19 cellular contexts compared by ENCODE assay signal in the genomic region with DNA sequence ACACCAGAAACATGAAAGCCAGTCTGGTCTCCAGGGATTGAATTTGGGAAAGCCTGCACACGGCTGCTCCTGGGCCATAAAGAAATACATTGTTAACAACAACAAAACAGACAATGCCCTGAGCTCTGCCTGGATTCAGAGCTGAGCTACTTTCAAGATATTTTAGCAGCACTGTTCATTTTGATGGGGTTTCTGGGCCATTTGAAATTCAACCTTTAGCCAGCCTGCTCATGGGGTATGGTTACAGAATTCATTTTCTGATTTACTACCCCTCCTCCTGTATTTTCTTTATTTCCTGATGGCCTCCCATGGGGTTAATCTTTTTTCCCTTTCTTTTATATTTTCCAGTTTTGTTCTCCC. TPM values are rescaled to one million over a fixed set of nuclear protein-coding genes. Genes with fewer than 3 reads are reported as not detected.
DNase-seq lines count a peak whose midpoint lies in the region; ATAC-seq and TF ChIP-seq lines count a peak whose summit lies in the region.
"Had no signal": no experiment of that assay in that cellular context is flagged by ENCODE, and none has a peak within 500 bp of the region (broad histone marks: within the 10 kb centered on the region; RNA-seq: fewer than 3 reads in every experiment).

No MANE protein-coding gene starts in this region.

- peak overlapping the region; percentile 28 for H3K27ac Mint-ChIP-seq in nephron progenitor cell
- H3K27ac Mint-ChIP-seq: stimulated activated naive CD8-positive, alpha-beta T cell treated with anti-CD3 and anti-CD28 coated beads, Interleukin-15, Interleukin-2, amounts not matched to agents 100 ng/mL and 50 ng/mL, for 24 hours had no signal

- H3K27ac ChIP-seq in adrenal gland = peak overlapping the region in 4 of 5 donors; percentile 15 to 90 (median 64)
- H3K27ac ChIP-seq in tibial artery = peak overlapping the region; percentile 97 to 99
- H3K27ac ChIP-seq: BLaER1 treated with 17β-estradiol and CSF1 and Interleukin-3, amounts not matched to agents 10 nM and 100 nM; foreskin keratinocyte had no signal

- DNase-seq in adrenal gland (no peak), epithelial cell of proximal tubule (ENCODE audit: low read depth) (no peak), nephron progenitor cell (no peak), tibial artery (peak in 1 of 2 donors; percentile 14), omental fat pad (ENCODE audit: low spot score) (no peak)
- no peak for DNase-seq in activated CD4-positive, alpha-beta T cell treated with anti-CD3 and anti-CD28 coated beads for 4 hours
- DNase-seq: activated CD4-positive, alpha-beta T cell treated with anti-CD3 and anti-CD28 coated beads for 1 hour; activated naive CD4-positive, alpha-beta T cell treated with anti-CD3 and anti-CD28 coated beads, Interleukin-2, amount 50 U/mL, for 16 hours; effector CD8-positive, alpha-beta T cell; foreskin keratinocyte; Kasumi-1; NCI-H1436; NCI-H226; SHP77 treated with DMSO at 0.1 percent for 48 hours; stimulated activated CD4-positive, alpha-beta T cell treated with anti-CD3 and anti-CD28 coated beads, Interleukin-15, amount 100 ng/mL, for 24 hours had no signal

- peaks cover 87% of the 10 kb centered on the region for H3K4me1 Mint-ChIP-seq in nephron progenitor cell

- H3K9me3 ChIP-seq in adrenal gland (replicated peaks in 1 of 3) = no peaks in the 10 kb centered on the region
- no peaks in the 10 kb centered on the region for H3K9me3 ChIP-seq in tibial artery

- peaks cover 28% of the 10 kb centered on the region for H3K36me3 Mint-ChIP-seq in nephron progenitor cell (ENCODE audit: low read depth)

- intact Hi-C loops in adrenal gland (cut with DNase I) = loop anchor here (10.0 kb wide), 2 partner anchors 875 to 885 kb away; no protein-coding TSS in a partner anchor
- intact Hi-C loops in tibial artery (cut with DNase I; ENCODE audit: low total_unique reads) = loop anchor here (10.0 kb wide), 2 partner anchors 1325 to 1675 kb away; no protein-coding TSS in a partner anchor

- peak overlapping the region; percentile 97 for H3K4me3 Mint-ChIP-seq in nephron progenitor cell
- H3K4me3 Mint-ChIP-seq: stimulated activated naive CD8-positive, alpha-beta T cell treated with anti-CD3 and anti-CD28 coated beads, Interleukin-15, Interleukin-2, amounts not matched to agents 100 ng/mL and 50 ng/mL, for 24 hours had no signal

- H3K4me1 ChIP-seq in adrenal gland (replicated peaks in 1 of 2) (peaks cover 15 to 40% of the 10 kb centered on the region in 2 donors), tibial artery (peaks cover 0 to 75% (median 30%) of the 10 kb centered on the region in 4 donors)

- ATAC-seq in GM21723 (IDR thresholded peaks at IDR 0.05; ENCODE audit: unreplicated experiment) (no peak), omental fat pad (ENCODE audit: low FRiP score) (no peak)
- ATAC-seq: foreskin keratinocyte had no signal

- no peaks in the 10 kb centered on the region for H3K9me3 Mint-ChIP-seq in nephron progenitor cell
- H3K9me3 Mint-ChIP-seq: stimulated activated naive CD8-positive, alpha-beta T cell treated with anti-CD3 and anti-CD28 coated beads, Interleukin-15, Interleukin-2, amounts not matched to agents 100 ng/mL and 50 ng/mL, for 24 hours had no signal

- no peak overlapping the region for H3K4me3 ChIP-seq in adrenal gland
- H3K4me3 ChIP-seq in epithelial cell of proximal tubule (ENCODE audit: low read depth, low read length) = peak overlapping the region; percentile 8
- H3K4me3 ChIP-seq in tibial artery = peak overlapping the region; percentile 92 to 97
- H3K4me3 ChIP-seq: BLaER1 treated with 17β-estradiol and CSF1 and Interleukin-3, amounts not matched to agents 10 nM and 100 nM had no signal

- WGBS in adrenal gland, 4 donors = 30 to 57% (median 41%) methylated on average over 1 of the region's 1 CpG

- TF ChIP-seq CTCF in adrenal gland (IDR thresholded peaks at IDR 0.05) (no peak), epithelial cell of proximal tubule (conservative IDR thresholded peaks at IDR 0.05; ENCODE audit: low read depth, low read length) (no peak), nephron progenitor cell (IDR thresholded peaks at IDR 0.05) (no peak), tibial artery (IDR thresholded peaks at IDR 0.05) (no peak), omental fat pad (IDR thresholded peaks at IDR 0.05) (no peak)

- H3K27me3 Mint-ChIP-seq in nephron progenitor cell (ENCODE audit: low read depth, poor library complexity) = peaks cover 58% of the 10 kb centered on the region

- H3K36me3 ChIP-seq in adrenal gland (replicated peaks in 1 of 2) (no peaks in the 10 kb centered on the region), tibial artery (no peaks in the 10 kb centered on the region)
- H3K36me3 ChIP-seq: BLaER1 treated with 17β-estradiol and CSF1 and Interleukin-3, amounts not matched to agents 10 nM and 100 nM had no signal

- TF ChIP-seq POLR2A in adrenal gland (IDR thresholded peaks at IDR 0.05) = no peak

- no peaks in the 10 kb centered on the region for H3K27me3 ChIP-seq in adrenal gland
- no peaks in the 10 kb centered on the region for H3K27me3 ChIP-seq in tibial artery
- H3K27me3 ChIP-seq: foreskin keratinocyte had no signal

RNA-seq across cellular contexts. Expression of a gene that starts 19.4 kb away (rescaled TPM):
- 100 to 1,000 TPM in 2 of 8 donors, 10 to 100 TPM in 6; 22.3 to 113 (median 54.8) TPM for total RNA-seq in adrenal gland
- 10 to 100 TPM; 27.3 to 67.9 (median 37.3) TPM for polyA plus RNA-seq in adrenal gland
- 17.6 and 17.7 TPM in 2 replicates for total RNA-seq in epithelial cell of proximal tubule
- total RNA-seq in omental fat pad = 10 to 100 TPM in 3 of 4 donors, 1 to 10 TPM in 1; 8.9 to 41.8 (median 20.1) TPM
- total RNA-seq: T-helper 2 cell treated with Interferon-gamma antibody and Interleukin-4, amounts not matched to agents 100 ng/mL and 5 ng/mL, for 36 hours had no signal

Comparison
In these comparisons a context has a peak if more than half of its experiments do, and no peak if none do; other contexts are left out.
1. H3K4me3 ChIP-seq: peak in epithelial cell of proximal tubule (single experiment) and tibial artery (2 of 2); none in adrenal gland (0 of 4).